ENCODE assay signal across 13 cellular contexts in the genomic region with DNA sequence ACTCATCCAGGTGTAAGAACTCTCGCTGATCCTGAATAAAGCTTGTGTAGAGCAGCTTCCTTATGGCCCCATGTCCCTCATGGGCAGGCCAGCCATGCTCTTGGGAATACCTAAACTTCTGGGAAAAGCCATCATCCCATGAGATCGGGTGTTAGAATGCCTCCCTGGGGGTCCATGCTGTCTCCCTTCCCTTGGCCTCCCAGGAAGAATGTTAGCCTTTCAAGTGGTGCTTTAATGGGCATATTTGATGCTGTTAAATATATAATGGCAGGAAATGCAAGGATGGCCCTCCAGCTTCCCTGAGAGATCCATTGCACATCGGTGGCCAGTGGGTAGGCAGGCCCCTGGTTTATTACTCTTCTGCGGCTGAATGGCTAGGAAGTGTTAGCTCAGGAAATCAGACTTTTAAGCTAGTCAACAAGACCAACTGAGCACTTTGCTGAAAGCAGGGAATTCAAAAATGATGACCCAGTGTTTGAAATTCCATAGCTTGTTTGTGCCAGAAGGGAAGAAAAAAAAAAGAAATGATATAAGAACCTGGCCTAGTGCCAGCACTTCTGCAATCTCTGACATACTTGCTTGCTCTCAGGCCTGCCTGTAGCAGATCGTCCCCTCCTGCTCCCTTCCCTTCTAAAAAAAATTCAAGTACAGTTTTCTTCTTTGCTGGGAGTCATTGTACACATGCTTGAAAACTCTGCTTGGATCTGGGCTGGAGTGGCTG.
DNase-seq lines count a peak whose midpoint lies in the region; ATAC-seq, FAIRE-seq and TF ChIP-seq lines count a peak whose summit lies in the region.
"Had no signal": no experiment of that assay in that cellular context is flagged by ENCODE, and none has a peak within 500 bp of the region (broad histone marks: within the 10 kb centered on the region; RNA-seq: fewer than 3 reads in every experiment).

No MANE protein-coding gene starts in this region.

- no peak overlapping the region for H3K23ac ChIP-seq in mesenchymal stem cell (ENCODE audit: low read length in 2 of 2)

- no peaks in the 10 kb centered on the region for H3K9me3 ChIP-seq in right lobe of liver
- H3K9me3 ChIP-seq in HepG2 (ENCODE audit: low read length) = 0 out of 2 replicates have a peak, but pooled peaks cover 5% of the 10 kb centered on the region
- no peaks in the 10 kb centered on the region for H3K9me3 ChIP-seq in mesenchymal stem cell (ENCODE audit: control insufficient read depth, low read length)
- no peaks in the 10 kb centered on the region for H3K9me3 ChIP-seq in aorta (ENCODE audit: control insufficient read depth, low read length)

- no peak for FAIRE-seq in HepG2 (lab: Jason Lieb, UNC)
- no peak for FAIRE-seq in GM19239 (lab: Jason Lieb, UNC)
- FAIRE-seq: frontal cortex, GM12892 had no signal

- H2AFZ ChIP-seq in HepG2 (ENCODE audit: low read length) (no peak overlapping the region), mesenchymal stem cell (ENCODE audit: low read depth, low read length) (no peak overlapping the region)

- TF ChIP-seq EP300 in HepG2 (IDR thresholded peaks at IDR 0.05; ENCODE audit: low read depth in 2 of 2, low read length in 2 of 2) (no peak), HepG2 (CRISPR knock-in tag; IDR thresholded peaks at IDR 0.05; ENCODE audit: borderline replicate concordance) (no peak)

- no peaks in the 10 kb centered on the region for H3K27me3 ChIP-seq in right lobe of liver
- no peaks in the 10 kb centered on the region for H3K27me3 ChIP-seq in HepG2 (ENCODE audit: control insufficient read depth in 1 of 2, insufficient read depth in 2 of 2, low read length in 2 of 2)
- no peaks in the 10 kb centered on the region for H3K27me3 ChIP-seq in mesenchymal stem cell (ENCODE audit: control insufficient read depth in 1 of 2, insufficient read depth in 1 of 2, low read length in 2 of 2)
- peaks cover 0 to 2% of the 10 kb centered on the region in 2 donors for H3K27me3 ChIP-seq in aorta (ENCODE audit: control insufficient read depth in 1 of 2, insufficient read depth in 2 of 2, low read length in 1 of 2)

- no peak overlapping the region for H2BK120ac ChIP-seq in mesenchymal stem cell (ENCODE audit: low read depth, low read length)

- peak overlapping the region in 1 of 2 experiments; percentile 55 for H3K4ac ChIP-seq in mesenchymal stem cell (ENCODE audit: low read depth in 1 of 2, low read length in 2 of 2)

- no peak for TF ChIP-seq CTCF in right lobe of liver (IDR thresholded peaks at IDR 0.05)
- TF ChIP-seq CTCF in HepG2 (CRISPR knock-in tag; IDR thresholded peaks at IDR 0.05) = no peak
- TF ChIP-seq CTCF in choroid plexus epithelial cell (conservative IDR thresholded peaks at IDR 0.05; ENCODE audit: low read depth, low read length) = no peak

- DNase-seq in right lobe of liver = no peak
- DNase-seq in HepG2 (ENCODE audit: low spot score) = no peak
- peak; percentile 97 for DNase-seq in choroid plexus epithelial cell (ENCODE audit: low read depth)
- DNase-seq in mesenchymal stem cell = peak; percentile 86
- peak in 1 of 2 donors; percentile 67 for DNase-seq in aorta
- no peak for DNase-seq in GM19239 (ENCODE audit: insufficient read length, low spot score)
- DNase-seq: activated naive CD4-positive, alpha-beta T cell; T-helper 9 cell had no signal

- no TSS peak for BruUV-seq in HepG2 (replicated peaks; lab: Mats Ljungman, UMichigan)

- no peak overlapping the region for H2BK15ac ChIP-seq in mesenchymal stem cell (ENCODE audit: low read depth, poor library complexity, severe bottlenecking)

- in situ Hi-C loops in HepG2 (cut with HindIII; ENCODE audit: extremely low pct_ligation_motif_present, low pct_unique_long_range_greater_than_20kb) = no loop called here

- H3K9ac ChIP-seq in HepG2 (ENCODE audit: insufficient read depth, low read depth, low read length) (no peak overlapping the region), mesenchymal stem cell (ENCODE audit: low read length) (peak overlapping the region; percentile 30)

- H3K4me3 ChIP-seq in right lobe of liver = no peak overlapping the region
- no peak overlapping the region for H3K4me3 ChIP-seq in HepG2 (replicated peaks in 1 of 3; ENCODE audit: insufficient read depth in 1 of 3, low read depth in 2 of 3, low read length in 3 of 3)
- no peak overlapping the region for H3K4me3 ChIP-seq in choroid plexus epithelial cell (ENCODE audit: low read depth, low read length)
- H3K4me3 ChIP-seq in mesenchymal stem cell (ENCODE audit: insufficient read depth in 1 of 2, low read depth in 1 of 2, low read length in 2 of 2) = no peak overlapping the region
- H3K4me3 ChIP-seq in aorta (ENCODE audit: low read length in 2 of 2) = no peak overlapping the region

- H3K36me3 ChIP-seq in right lobe of liver (no peaks in the 10 kb centered on the region), HepG2 (replicated peaks in 1 of 2; ENCODE audit: control insufficient read depth in 1 of 2, insufficient read depth in 2 of 2, low read length in 2 of 2) (no peaks in the 10 kb centered on the region), mesenchymal stem cell (ENCODE audit: control insufficient read depth in 1 of 2, insufficient read depth in 2 of 2, low read depth in 1 of 2, low read length in 2 of 2) (no peaks in the 10 kb centered on the region), aorta (ENCODE audit: control insufficient read depth in 1 of 2, insufficient read depth in 2 of 2, low read length in 1 of 2) (no peaks in the 10 kb centered on the region)

- H3K4me1 ChIP-seq in right lobe of liver (no peaks in the 10 kb centered on the region), HepG2 (ENCODE audit: insufficient read depth, low read length) (no peaks in the 10 kb centered on the region), mesenchymal stem cell (ENCODE audit: control insufficient read depth, insufficient read depth, low read depth, low read length) (peaks cover 6% of the 10 kb centered on the region), aorta (ENCODE audit: control insufficient read depth in 1 of 2, insufficient read depth in 2 of 2, low read length in 2 of 2) (peaks cover 0 to 2% of the 10 kb centered on the region in 2 donors)

- intact Hi-C loops in right lobe of liver (cut with DNase I) = no loop called here
- intact Hi-C loops in HepG2 (cut with micrococcal nuclease; ENCODE audit: unreplicated experiment) = no loop called here
- intact Hi-C loops in aorta (cut with DNase I) = no loop called here

- H4K20me1 ChIP-seq in HepG2 (ENCODE audit: insufficient read depth, low read length) = no peaks in the 10 kb centered on the region

- H3K4me2 ChIP-seq in HepG2 (ENCODE audit: low read depth, low read length) (no peak overlapping the region), mesenchymal stem cell (ENCODE audit: low read length, poor library complexity, severe bottlenecking) (no peak overlapping the region)

- H3K18ac ChIP-seq in mesenchymal stem cell (ENCODE audit: low read depth in 1 of 2, low read length in 2 of 2) = peak overlapping the region; percentile 2 to 84

- POLR2A ChIA-PET in HepG2 (lab: Yijun Ruan, JAX) = no interaction called here

- peak overlapping the region; percentile 62 for H2AK5ac ChIP-seq in mesenchymal stem cell (ENCODE audit: low read length, severe bottlenecking)

- H2BK12ac ChIP-seq in mesenchymal stem cell (ENCODE audit: low read length in 2 of 2) = peak overlapping the region; percentile 70 to 75

- H3K27ac ChIP-seq in right lobe of liver (no peak overlapping the region), HepG2 (ENCODE audit: extremely low read length, insufficient read depth, low read length) (no peak overlapping the region), mesenchymal stem cell (ENCODE audit: low read length, poor library complexity, severe bottlenecking) (peak overlapping the region; percentile 79), aorta (ENCODE audit: low read depth in 1 of 2, low read length in 2 of 2) (no peak overlapping the region)

- 44% methylated on average over 5 of the region's 5 CpGs for WGBS in right lobe of liver (ENCODE audit: insufficient coverage, low coverage, low lambda C conversion rate, missing lambda C conversion rate)
- 41% methylated on average over 4 of the region's 5 CpGs for WGBS in HepG2 (ENCODE audit: low lambda C conversion rate)
- WGBS in mesenchymal stem cell = 44% methylated on average over 4 of the region's 5 CpGs
- 59 to 61% methylated on average over 5 of the region's 5 CpGs for WGBS in aorta, 2 donors

- no peaks in the 10 kb centered on the region for H3K79me2 ChIP-seq in HepG2 (ENCODE audit: insufficient read depth, low read length)

- H4K8ac ChIP-seq in mesenchymal stem cell (ENCODE audit: low read length) = peak overlapping the region; percentile 47

- no peak overlapping the region for H2BK5ac ChIP-seq in mesenchymal stem cell (ENCODE audit: low read depth, low read length, poor library complexity, severe bottlenecking)

- no peak overlapping the region for H4K91ac ChIP-seq in mesenchymal stem cell (ENCODE audit: low read length)

- peak overlapping the region in 1 of 2 experiments; percentile 46 for H3K14ac ChIP-seq in mesenchymal stem cell (ENCODE audit: low read length in 2 of 2)

- TF ChIP-seq POLR2A in right lobe of liver (IDR thresholded peaks at IDR 0.05) (no peak), HepG2 (IDR thresholded peaks at IDR 0.05; ENCODE audit: insufficient read depth in 1 of 2, low read depth in 2 of 2, low read length in 2 of 2) (no peak)

- ATAC-seq in right lobe of liver (peak in 3 of 4 donors; percentile 34 to 59 (median 49)), HepG2 (no peak), aorta (ENCODE audit: low FRiP score) (peak; percentile 68), GM21723 (IDR thresholded peaks at IDR 0.05; ENCODE audit: unreplicated experiment) (no peak), HG02884 (IDR thresholded peaks at IDR 0.05; ENCODE audit: unreplicated experiment) (no peak)
- ATAC-seq: natural killer cell treated with Interleukin-12 subunit alpha and Interleukin-12 subunit beta and Interleukin-15 and Interleukin-18, amount 100 ng/mL, for 72 hours had no signal

- TF ChIP-seq RAD21 in HepG2 (CRISPR knock-in tag; IDR thresholded peaks at IDR 0.05) = no peak

- CTCF ChIA-PET in HepG2 (lab: Yijun Ruan, JAX; ENCODE audit: low intra/inter-chr PET ratio, low total read pairs) = no interaction called here

- no peaks in the 10 kb centered on the region for H3K79me1 ChIP-seq in mesenchymal stem cell (replicated peaks; ENCODE audit: low read length, poor library complexity, severe bottlenecking)

TF ChIP-seq in HepG2, 621 proteins besides CTCF, POLR2A, EP300 and RAD21 (continues in another document):
- TF ChIP-seq JUND (CRISPR knock-in tag; IDR thresholded peaks at IDR 0.05) = no peak
- TF ChIP-seq TGIF2 (CRISPR knock-in tag; IDR thresholded peaks at IDR 0.05) = no peak
- TF ChIP-seq PHB2 (IDR thresholded peaks at IDR 0.05; ENCODE audit: partially characterized antibody) = no peak
- TF ChIP-seq GABPA (IDR thresholded peaks at IDR 0.05; ENCODE audit: low read depth, low read length) = no peak
- no peak for TF ChIP-seq GABPA (CRISPR knock-in tag; IDR thresholded peaks at IDR 0.05; ENCODE audit: low read depth)
- TF ChIP-seq REPIN1 (CRISPR knock-in tag; IDR thresholded peaks at IDR 0.05; ENCODE audit: borderline replicate concordance, low read depth) = no peak
- no peak for TF ChIP-seq GTF3A (CRISPR knock-in tag; conservative IDR thresholded peaks at IDR 0.05)

Comparison
In these comparisons a context has a peak if more than half of its experiments do, and no peak if none do; other contexts are left out.
1. ATAC-seq: peak in right lobe of liver (3 of 4) and aorta (single experiment); none in HepG2 (single experiment), GM21723 (single experiment) and HG02884 (single experiment).
2. DNase-seq: peak in choroid plexus epithelial cell (single experiment) and mesenchymal stem cell (single experiment); none in right lobe of liver (0 of 3), HepG2 (single experiment) and GM19239 (single experiment).